ENCODE assay signal across 25 cellular contexts in genomic region chr16:79892278-79892677, GRCh38.
"Had no signal": no experiment of that assay in that cellular context is flagged by ENCODE, and none has a peak within 500 bp of the region (broad histone marks: within the 10 kb centered on the region; RNA-seq: fewer than 3 reads in every experiment).

No MANE protein-coding gene starts in this region.

- H3K36me3 ChIP-seq: esophagus squamous epithelium, gastroesophageal sphincter, heart right ventricle, left lung, lower lobe of right lung had no signal

- H3K4me3 ChIP-seq: coronary artery, dorsolateral prefrontal cortex, esophagus squamous epithelium, gastroesophageal sphincter, heart right ventricle, left lung, lower lobe of right lung, mucosa of descending colon had no signal

- H3K4me1 Mint-ChIP-seq: mesothelial cell of epicardium, naive B cell had no signal

- DNase-seq: dermis blood vessel endothelial cell; dorsolateral prefrontal cortex; effector CD4-positive, alpha-beta T cell; effector memory CD4-positive, alpha-beta T cell; esophagus squamous epithelium; foreskin fibroblast; foreskin melanocyte; glutamatergic neuron; head of caudate nucleus; heart right ventricle; hippocampal formation; left cardiac atrium; left lung; left ventricle myocardium superior; lower lobe of right lung; mesenchymal stem cell; mucosa of descending colon; naive B cell had no signal

- H3K27me3 Mint-ChIP-seq: naive B cell had no signal

- H3K9me3 Mint-ChIP-seq: mesothelial cell of epicardium had no signal

- H3K9me3 ChIP-seq: esophagus squamous epithelium, gastroesophageal sphincter, heart right ventricle, left lung, lower lobe of right lung, mucosa of descending colon had no signal

- H3K4me3 Mint-ChIP-seq: mesothelial cell of epicardium, naive B cell had no signal

- H3K4me1 ChIP-seq: gastroesophageal sphincter, left lung, lower lobe of right lung had no signal

- FAIRE-seq: colon, endothelial cell of umbilical vein, islet of Langerhans, keratinocyte had no signal

- H3K27me3 ChIP-seq: esophagus squamous epithelium, gastroesophageal sphincter, left lung had no signal

- ATAC-seq: gastroesophageal sphincter, heart right ventricle, left cardiac atrium, left lung, left ventricle myocardium superior, lower lobe of right lung, mucosa of descending colon had no signal

- H3K27ac Mint-ChIP-seq: mesothelial cell of epicardium, naive B cell had no signal

- H3K36me3 Mint-ChIP-seq: mesothelial cell of epicardium, naive B cell had no signal

- H3K27ac ChIP-seq: coronary artery, dorsolateral prefrontal cortex, esophagus squamous epithelium, gastroesophageal sphincter, heart right ventricle, left lung, lower lobe of right lung had no signal
